Comparison of ENCODE assay signal across 14 cellular contexts in the genomic region with DNA sequence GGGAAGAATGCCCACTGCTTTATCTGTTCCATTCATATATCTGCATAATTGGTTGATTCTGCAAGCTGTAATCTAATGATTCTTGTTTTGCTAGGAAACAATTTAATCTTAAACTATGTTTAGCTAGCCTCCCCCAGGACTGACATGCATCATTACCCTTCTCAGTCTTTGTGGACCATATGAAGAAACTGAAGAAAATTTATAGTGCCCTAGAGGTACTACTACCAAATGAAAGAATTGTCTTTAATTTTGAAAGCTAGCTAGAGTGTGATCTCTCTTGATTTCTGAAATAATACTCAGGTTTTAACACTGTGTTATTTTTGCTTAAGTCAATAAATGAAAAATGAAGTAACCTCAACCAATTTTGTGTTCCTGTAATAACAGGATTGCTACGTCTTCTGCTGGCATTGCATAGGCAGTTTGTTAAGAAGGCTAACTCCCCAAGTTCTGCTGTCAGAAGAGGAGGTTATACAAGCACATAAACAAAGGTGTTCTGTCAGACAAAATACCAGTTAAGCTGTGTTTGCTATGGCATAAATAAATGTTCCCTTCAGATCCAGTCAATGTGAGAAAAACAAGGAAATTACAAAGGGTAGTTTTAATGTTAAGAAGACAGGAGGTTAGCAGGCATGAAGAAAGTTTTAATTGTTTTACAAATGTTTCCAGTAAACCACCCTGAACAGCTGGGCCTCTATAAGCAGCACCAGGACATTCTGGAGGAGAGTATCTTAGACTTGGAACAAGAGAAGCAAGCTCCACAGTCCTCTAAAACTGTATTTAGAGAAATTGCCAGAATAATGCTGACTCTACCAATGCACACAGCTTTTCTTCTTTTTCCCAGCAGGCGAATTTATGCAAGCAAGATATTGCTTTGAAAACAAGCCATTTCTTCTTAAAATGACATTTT.
"Had no signal": no experiment of that assay in that cellular context is flagged by ENCODE, and none has a peak within 500 bp of the region (broad histone marks: within the 10 kb centered on the region; RNA-seq: fewer than 3 reads in every experiment).

No MANE protein-coding gene starts in this region.

- H3K4me1 ChIP-seq: ascending aorta, lower lobe of right lung had no signal

- H3K4me3 ChIP-seq: ascending aorta, colonic mucosa, esophagus squamous epithelium, lower lobe of right lung, transverse colon had no signal

- H3K36me3 ChIP-seq: ascending aorta, colonic mucosa, esophagus squamous epithelium, lower lobe of right lung, transverse colon had no signal

- ATAC-seq: lower lobe of right lung; naive thymus-derived CD4-positive, alpha-beta T cell had no signal

- H3K27ac ChIP-seq: ascending aorta, colonic mucosa, lower lobe of right lung, VCaP had no signal

- H3K9me3 ChIP-seq: ascending aorta, colonic mucosa, esophagus squamous epithelium, lower lobe of right lung, transverse colon had no signal

- DNase-seq: activated CD4-positive, alpha-beta T cell treated with anti-CD3 and anti-CD28 coated beads, Interleukin-2, amount 50 U/mL, for 48 hours; activated naive CD4-positive, alpha-beta T cell treated with anti-CD3 and anti-CD28 coated beads for 36 hours; colonic mucosa; effector CD4-positive, alpha-beta T cell; esophagus squamous epithelium; kidney glomerular epithelial cell; lower lobe of right lung; naive thymus-derived CD4-positive, alpha-beta T cell; stimulated activated CD4-positive, alpha-beta T cell treated with anti-CD3 and anti-CD28 coated beads, Interleukin-15, amount 100 ng/mL, for 24 hours; stimulated activated CD4-positive, alpha-beta T cell treated with anti-CD3 and anti-CD28 coated beads, Interleukin-4, amount 100 ng/mL, for 1 hour; stimulated activated naive CD4-positive, alpha-beta T cell; transverse colon had no signal

- H3K27me3 ChIP-seq: ascending aorta, colonic mucosa, esophagus squamous epithelium, transverse colon had no signal
